28 cellular contexts compared by ENCODE assay signal in the genomic region with DNA sequence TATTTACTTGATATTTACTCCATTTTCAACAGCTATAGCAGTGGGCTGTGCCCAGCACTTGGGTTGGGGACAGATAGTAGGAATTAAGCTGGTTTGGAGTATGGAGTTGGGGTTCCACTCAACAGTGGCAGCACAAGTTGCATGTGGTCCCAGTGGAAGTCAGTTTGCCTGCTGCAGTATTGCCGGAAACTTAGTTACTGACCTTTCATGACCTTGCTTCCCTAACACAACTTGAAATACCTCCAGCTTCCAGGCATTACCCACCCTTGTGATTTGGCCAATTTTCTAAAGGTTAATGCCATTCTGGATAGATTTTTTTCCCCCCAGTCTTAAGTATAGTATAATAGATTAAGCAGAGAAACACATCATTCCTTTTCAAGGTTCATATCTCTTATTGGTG.
DNase-seq lines count a peak whose midpoint lies in the region; ATAC-seq, FAIRE-seq and TF ChIP-seq lines count a peak whose summit lies in the region.
"Had no signal": no experiment of that assay in that cellular context is flagged by ENCODE, and none has a peak within 500 bp of the region (broad histone marks: within the 10 kb centered on the region; RNA-seq: fewer than 3 reads in every experiment).

No MANE protein-coding gene starts in this region.

- no peak overlapping the region for H2BK12ac ChIP-seq in trophoblast cell (ENCODE audit: low read length)

- peaks cover 0 to 2% (median 0%) of the 10 kb centered on the region in 4 donors for H3K4me1 ChIP-seq in liver (ENCODE audit: control insufficient read depth in 4 of 4, insufficient read depth in 4 of 4, low read length in 3 of 4)
- no peaks in the 10 kb centered on the region; the same call in 1 of the 2 replicates for H3K4me1 ChIP-seq in HepG2 (ENCODE audit: insufficient read depth, low read length)
- H3K4me1 ChIP-seq in endothelial cell of umbilical vein (ENCODE audit: control insufficient read depth, extremely low read depth, insufficient read depth, low read length): peaks cover 9% of the 10 kb centered on the region
- H3K4me1 ChIP-seq in trophoblast cell (ENCODE audit: control insufficient read depth in 1 of 2, insufficient read depth in 2 of 2, low read length in 2 of 2): no peaks in the 10 kb centered on the region
- peaks cover 16% of the 10 kb centered on the region for H3K4me1 ChIP-seq in neural progenitor cell
- H3K4me1 ChIP-seq in heart right ventricle: peaks cover 0 to 12% (median 0%) of the 10 kb centered on the region in 9 donors
- H3K4me1 ChIP-seq: A549, BE2C had no signal

- 83% methylated on average over 1 of the region's 1 CpG for WGBS in liver
- 100% methylated on average over 1 of the region's 1 CpG for WGBS in HepG2 (ENCODE audit: low lambda C conversion rate)
- no CpG with 5 or more reads among the region's 1 CpG for WGBS in trophoblast cell (ENCODE audit: extremely low coverage, insufficient coverage, insufficient read length)
- 46 to 68% methylated on average over 1 of the region's 1 CpG for WGBS in heart right ventricle, 2 donors

- no peak overlapping the region for H2BK5ac ChIP-seq in trophoblast cell (ENCODE audit: low read depth, low read length, poor library complexity)

- H3K4me3 ChIP-seq in liver (ENCODE audit: low read depth in 1 of 3, low read length in 3 of 3) (no peak overlapping the region), HepG2 (replicated peaks in 1 of 3; ENCODE audit: insufficient read depth in 1 of 3, low read depth in 2 of 3, low read length in 3 of 3) (no peak overlapping the region), endothelial cell of umbilical vein (replicated peaks in 1 of 3; ENCODE audit: insufficient read depth in 1 of 3, low read depth in 1 of 3, low read length in 3 of 3) (no peak overlapping the region), trophoblast cell (ENCODE audit: low read depth, low read length) (no peak overlapping the region), neural progenitor cell (no peak overlapping the region), heart right ventricle (no peak overlapping the region)
- H3K4me3 ChIP-seq: A549; BLaER1 treated with 17β-estradiol and CSF1 and Interleukin-3, amounts not matched to agents 10 nM and 100 nM; GM12878; GM23248 had no signal

- DNase-seq in activated T-cell treated with anti-CD3 and anti-CD28 coated beads, Interleukin-2, amount 50 U/mL, for 24 hours: no peak
- DNase-seq in activated T-cell treated with anti-CD3 and anti-CD28 coated beads for 4 hours (no peak), HepG2 (ENCODE audit: low spot score) (no peak), endothelial cell of umbilical vein (ENCODE audit: low read depth, low spot score) (peak; percentile 56), trophoblast cell (no peak), neural progenitor cell (ENCODE audit: low spot score) (no peak), heart right ventricle (no peak)
- DNase-seq: 8988T; ACHN; AML-193; BE2C; CD4-positive, alpha-beta T cell; CD8-positive, alpha-beta memory T cell; DMS 273 treated with DMSO at 0.1 percent for 48 hours; DMS79; EL; GDM1; GM23248; H7; HCEC 1CT had no signal

- no peak overlapping the region for H3K18ac ChIP-seq in trophoblast cell (ENCODE audit: low read length)

- peaks cover 40% of the 10 kb centered on the region for H3K4me1 Mint-ChIP-seq in activated T-cell treated with anti-CD3 and anti-CD28 coated beads, Interleukin-2, amount 50 U/mL, for 24 hours (ENCODE audit: low read depth)
- H3K4me1 Mint-ChIP-seq in neural progenitor cell: peaks cover 28% of the 10 kb centered on the region

- TF ChIP-seq RAD21 in liver (IDR thresholded peaks at IDR 0.05) (no peak), HepG2 (CRISPR knock-in tag; IDR thresholded peaks at IDR 0.05) (no peak)

- H3K4ac ChIP-seq in trophoblast cell (ENCODE audit: low read depth, low read length): no peak overlapping the region

- H3K79me2 ChIP-seq in HepG2 (ENCODE audit: insufficient read depth, low read length) (no peaks in the 10 kb centered on the region), endothelial cell of umbilical vein (ENCODE audit: control insufficient read depth, insufficient read depth, low read length) (peaks cover 2% of the 10 kb centered on the region), trophoblast cell (ENCODE audit: control insufficient read depth, insufficient read depth, low read length, poor library complexity) (no peaks in the 10 kb centered on the region), neural progenitor cell (ENCODE audit: low read depth) (peaks cover 51% of the 10 kb centered on the region)

- H3K9me3 Mint-ChIP-seq in activated T-cell treated with anti-CD3 and anti-CD28 coated beads, Interleukin-2, amount 50 U/mL, for 24 hours: no peaks in the 10 kb centered on the region
- no peaks in the 10 kb centered on the region for H3K9me3 Mint-ChIP-seq in neural progenitor cell
- H3K9me3 Mint-ChIP-seq: CD14-positive monocyte; CD4-positive, alpha-beta T cell; CD8-positive, alpha-beta memory T cell had no signal

- no peak overlapping the region for H2AK5ac ChIP-seq in trophoblast cell (ENCODE audit: low read length)

- H3K79me1 ChIP-seq in trophoblast cell (ENCODE audit: low read length): no peaks in the 10 kb centered on the region

- H2BK120ac ChIP-seq in trophoblast cell (ENCODE audit: insufficient read depth, low read length, poor library complexity): no peak overlapping the region

- H3K23ac ChIP-seq in trophoblast cell (ENCODE audit: low read length): peak overlapping the region; percentile 25

- H2AFZ ChIP-seq in HepG2 (ENCODE audit: low read length): no peak overlapping the region
- H2AFZ ChIP-seq in endothelial cell of umbilical vein (ENCODE audit: low read depth, low read length): no peak overlapping the region
- no peak overlapping the region for H2AFZ ChIP-seq in trophoblast cell (ENCODE audit: insufficient read depth, low read length, poor library complexity)
- H2AFZ ChIP-seq in neural progenitor cell (replicated peaks): no peak overlapping the region
- H2AFZ ChIP-seq: GM23248 had no signal

- dilution Hi-C loops in endothelial cell of umbilical vein (cut with MboI; ENCODE audit: extremely low pct_ligation_motif_present, low sequenced_read_pairs): no loop called here

- H3F3A ChIP-seq in neural progenitor cell (ENCODE audit: low read depth): peaks cover 7% of the 10 kb centered on the region

- H4K12ac ChIP-seq in trophoblast cell (ENCODE audit: low read depth, low read length): no peak overlapping the region

- peaks cover 2% of the 10 kb centered on the region for H3K36me3 Mint-ChIP-seq in activated T-cell treated with anti-CD3 and anti-CD28 coated beads, Interleukin-2, amount 50 U/mL, for 24 hours (ENCODE audit: low read depth)
- H3K36me3 Mint-ChIP-seq in neural progenitor cell: peaks cover 3% of the 10 kb centered on the region

- no peaks in the 10 kb centered on the region for H3K27me3 Mint-ChIP-seq in activated T-cell treated with anti-CD3 and anti-CD28 coated beads, Interleukin-2, amount 50 U/mL, for 24 hours
- no peaks in the 10 kb centered on the region for H3K27me3 Mint-ChIP-seq in neural progenitor cell (ENCODE audit: insufficient read depth, low read depth)
- H3K27me3 Mint-ChIP-seq: CD4-positive, alpha-beta T cell; CD8-positive, alpha-beta memory T cell had no signal

- TF ChIP-seq EP300 in HepG2 (IDR thresholded peaks at IDR 0.05; ENCODE audit: low read depth in 2 of 2, low read length in 2 of 2) (no peak), HepG2 (CRISPR knock-in tag; IDR thresholded peaks at IDR 0.05; ENCODE audit: borderline replicate concordance) (no peak)

- H4K20me1 ChIP-seq in HepG2 (ENCODE audit: insufficient read depth, low read length): peaks cover 2% of the 10 kb centered on the region
- H4K20me1 ChIP-seq in endothelial cell of umbilical vein (replicated peaks; ENCODE audit: control insufficient read depth, extremely low read depth, insufficient read depth, low read length): no peaks in the 10 kb centered on the region
- H4K20me1 ChIP-seq in neural progenitor cell (ENCODE audit: low read depth): peaks cover 78% of the 10 kb centered on the region
- H4K20me1 ChIP-seq: BLaER1 treated with 17β-estradiol and CSF1 and Interleukin-3, amounts not matched to agents 10 nM and 100 nM had no signal

- no peak overlapping the region for H4K91ac ChIP-seq in trophoblast cell (ENCODE audit: low read depth, low read length)

- H3K27me3 ChIP-seq in liver (ENCODE audit: control insufficient read depth in 4 of 4, insufficient read depth in 4 of 4, low read length in 3 of 4): no peaks in the 10 kb centered on the region
- H3K27me3 ChIP-seq in HepG2 (ENCODE audit: control insufficient read depth in 1 of 2, insufficient read depth in 2 of 2, low read length in 2 of 2): no peaks in the 10 kb centered on the region
- no peaks in the 10 kb centered on the region for H3K27me3 ChIP-seq in endothelial cell of umbilical vein (ENCODE audit: control insufficient read depth in 2 of 2, insufficient read depth in 2 of 2, low read length in 2 of 2)
- H3K27me3 ChIP-seq in trophoblast cell (ENCODE audit: insufficient read depth, low read length): no peaks in the 10 kb centered on the region
- no peaks in the 10 kb centered on the region for H3K27me3 ChIP-seq in neural progenitor cell
- H3K27me3 ChIP-seq in heart right ventricle: no peaks in the 10 kb centered on the region
- H3K27me3 ChIP-seq: BE2C; BLaER1 treated with 17β-estradiol and CSF1 and Interleukin-3, amounts not matched to agents 10 nM and 100 nM had no signal

- no peak overlapping the region for H4K8ac ChIP-seq in trophoblast cell (ENCODE audit: low read depth, low read length)

- H3K27ac Mint-ChIP-seq in activated T-cell treated with anti-CD3 and anti-CD28 coated beads, Interleukin-2, amount 50 U/mL, for 24 hours: peak overlapping the region; percentile 9
- no peak overlapping the region for H3K27ac Mint-ChIP-seq in neural progenitor cell
- H3K27ac Mint-ChIP-seq: CD4-positive, alpha-beta T cell had no signal

- H3K36me3 ChIP-seq in liver (ENCODE audit: control insufficient read depth in 4 of 4, insufficient read depth in 3 of 4, low read depth in 1 of 4, low read length in 3 of 4): no peaks in the 10 kb centered on the region
- H3K36me3 ChIP-seq in HepG2 (replicated peaks in 1 of 2; ENCODE audit: control insufficient read depth in 1 of 2, insufficient read depth in 2 of 2, low read length in 2 of 2): no peaks in the 10 kb centered on the region
- no peaks in the 10 kb centered on the region for H3K36me3 ChIP-seq in endothelial cell of umbilical vein (ENCODE audit: control insufficient read depth in 2 of 2, extremely low read depth in 1 of 2, insufficient read depth in 2 of 2, low read length in 2 of 2)
- no peaks in the 10 kb centered on the region for H3K36me3 ChIP-seq in trophoblast cell (ENCODE audit: control insufficient read depth in 1 of 2, insufficient read depth in 2 of 2, low read length in 2 of 2)
- H3K36me3 ChIP-seq in neural progenitor cell: no peaks in the 10 kb centered on the region
- H3K36me3 ChIP-seq in heart right ventricle: no peaks in the 10 kb centered on the region
- H3K36me3 ChIP-seq: BE2C had no signal

- CTCF ChIA-PET in HepG2 (lab: Yijun Ruan, JAX; ENCODE audit: low intra/inter-chr PET ratio, low total read pairs): no interaction called here
- CTCF ChIA-PET in endothelial cell of umbilical vein (lab: Charles Lee): interaction anchor here (1.2 to 2.3 kb wide), 5 partner anchors 10 to 70 kb away, joined by 3 to 11 read pairs (median 4); no protein-coding TSS in a partner anchor

- H3K9ac ChIP-seq in liver (ENCODE audit: low read depth in 1 of 2, low read length in 2 of 2) (no peak overlapping the region), HepG2 (ENCODE audit: insufficient read depth, low read depth, low read length) (no peak overlapping the region), endothelial cell of umbilical vein (replicated peaks; ENCODE audit: extremely low read depth, insufficient read depth, low read length) (no peak overlapping the region), trophoblast cell (ENCODE audit: low read length) (no peak overlapping the region), neural progenitor cell (no peak overlapping the region)
- H3K9ac ChIP-seq: BLaER1 treated with 17β-estradiol and CSF1 and Interleukin-3, amounts not matched to agents 10 nM and 100 nM; GM23248 had no signal

- H3K4me2 ChIP-seq in HepG2 (ENCODE audit: low read depth, low read length) (no peak overlapping the region), endothelial cell of umbilical vein (ENCODE audit: insufficient read depth, low read length) (peak overlapping the region; percentile 28), trophoblast cell (ENCODE audit: low read length) (no peak overlapping the region), neural progenitor cell (no peak overlapping the region)
- H3K4me2 ChIP-seq: A549; BLaER1 treated with 17β-estradiol and CSF1 and Interleukin-3, amounts not matched to agents 10 nM and 100 nM had no signal

- in situ Hi-C loops in HepG2 (cut with HindIII; ENCODE audit: extremely low pct_ligation_motif_present, low pct_unique_long_range_greater_than_20kb): no loop called here

- BruUV-seq in HepG2 (replicated peaks; lab: Mats Ljungman, UMichigan): no TSS peak
- no TSS peak for BruUV-seq in endothelial cell of umbilical vein (replicated peaks; lab: Mats Ljungman, UMichigan)

- POLR2A ChIA-PET in HepG2 (lab: Yijun Ruan, JAX): no interaction called here
- POLR2A ChIA-PET in endothelial cell of umbilical vein (lab: Charles Lee): no interaction called here

- H3K4me3 Mint-ChIP-seq in activated T-cell treated with anti-CD3 and anti-CD28 coated beads, Interleukin-2, amount 50 U/mL, for 24 hours: no peak overlapping the region
- H3K4me3 Mint-ChIP-seq in neural progenitor cell: no peak overlapping the region
- H3K4me3 Mint-ChIP-seq: CD14-positive monocyte; CD4-positive, alpha-beta T cell; CD8-positive, alpha-beta memory T cell had no signal

- H3K9me3 ChIP-seq in liver (ENCODE audit: control insufficient read depth in 4 of 4, low read length in 3 of 4) (no peaks in the 10 kb centered on the region), HepG2 (ENCODE audit: low read length) (no peaks in the 10 kb centered on the region), endothelial cell of umbilical vein (replicated peaks; ENCODE audit: control insufficient read depth, insufficient read depth, low read length) (no peaks in the 10 kb centered on the region), trophoblast cell (ENCODE audit: insufficient read depth, low read depth, low read length) (no peaks in the 10 kb centered on the region), neural progenitor cell (ENCODE audit: low read depth) (no peaks in the 10 kb centered on the region), heart right ventricle (no peaks in the 10 kb centered on the region)
- H3K9me3 ChIP-seq: A549; BE2C; BLaER1 treated with 17β-estradiol and CSF1 and Interleukin-3, amounts not matched to agents 10 nM and 100 nM had no signal

- H3K14ac ChIP-seq in trophoblast cell (ENCODE audit: low read length): no peak overlapping the region

- H3K27ac ChIP-seq in liver (ENCODE audit: low read depth in 1 of 2, low read length in 2 of 2) (no peak overlapping the region), HepG2 (ENCODE audit: extremely low read length, insufficient read depth, low read length) (no peak overlapping the region), endothelial cell of umbilical vein (ENCODE audit: insufficient read depth, low read depth, low read length) (no peak overlapping the region), trophoblast cell (ENCODE audit: low read depth, low read length) (no peak overlapping the region), neural progenitor cell (no peak overlapping the region), heart right ventricle (no peak overlapping the region)
- H3K27ac ChIP-seq: A549; BLaER1 treated with 17β-estradiol and CSF1 and Interleukin-3, amounts not matched to agents 10 nM and 100 nM; GM23248 had no signal

- intact Hi-C loops in HepG2 (cut with micrococcal nuclease; ENCODE audit: unreplicated experiment): no loop called here
- intact Hi-C loops in endothelial cell of umbilical vein (cut with micrococcal nuclease): loop anchor here (1.0 kb wide), 1 partner anchor 9 kb away; no protein-coding TSS in a partner anchor
- intact Hi-C loops in heart right ventricle (cut with DNase I): loop anchor here in 1 of 10 donors (10.0 kb wide), 1 partner anchor 56 kb away; no protein-coding TSS in a partner anchor

- no peak for ATAC-seq in HepG2
- ATAC-seq in heart right ventricle: no peak
- ATAC-seq: A549, GM12878 had no signal

- TF ChIP-seq CTCF in liver (IDR thresholded peaks at IDR 0.05; ENCODE audit: low read depth, low read length, missing input control) (no peak), HepG2 (CRISPR knock-in tag; IDR thresholded peaks at IDR 0.05) (no peak), endothelial cell of umbilical vein (IDR thresholded peaks at IDR 0.05; ENCODE audit: extremely low read depth in 1 of 2, insufficient read depth in 1 of 2, low read depth in 1 of 2, low read length in 2 of 2) (no peak), neural progenitor cell (IDR thresholded peaks at IDR 0.05) (no peak), heart right ventricle (IDR thresholded peaks at IDR 0.05) (no peak)

- FAIRE-seq in HepG2 (lab: Jason Lieb, UNC) (no peak), endothelial cell of umbilical vein (lab: Jason Lieb, UNC) (peak; percentile 59)
- FAIRE-seq: A549, D721Med, GM19239, H1 had no signal

- no peaks in the 10 kb centered on the region for H3K9me1 ChIP-seq in endothelial cell of umbilical vein (replicated peaks; ENCODE audit: control insufficient read depth, extremely low read depth, insufficient read depth, low read length)

- TF ChIP-seq POLR2A in HepG2 (IDR thresholded peaks at IDR 0.05; ENCODE audit: insufficient read depth in 1 of 2, low read depth in 2 of 2, low read length in 2 of 2) (no peak), endothelial cell of umbilical vein (IDR thresholded peaks at IDR 0.05; ENCODE audit: low read depth, low read length) (no peak)
